Comparison of ENCODE assay signal across 1 cellular context in genomic region chr9:112021742-112022141, GRCh38.
TF ChIP-seq lines count a peak whose summit lies in the region.

No MANE protein-coding gene starts in this region.

TF ChIP-seq in HepG2, 621 proteins besides CTCF, POLR2A, EP300 and RAD21:
- TF ChIP-seq ZHX1 (CRISPR knock-in tag; IDR thresholded peaks at IDR 0.05; ENCODE audit: low read depth) (no peak), KLF9 (CRISPR knock-in tag; IDR thresholded peaks at IDR 0.05; ENCODE audit: low read depth) (no peak), GZF1 (CRISPR knock-in tag; IDR thresholded peaks at IDR 0.05) (no peak), DBP (CRISPR knock-in tag; IDR thresholded peaks at IDR 0.05; ENCODE audit: not compliant biosample characterization) (no peak)
